In the genomic region with DNA sequence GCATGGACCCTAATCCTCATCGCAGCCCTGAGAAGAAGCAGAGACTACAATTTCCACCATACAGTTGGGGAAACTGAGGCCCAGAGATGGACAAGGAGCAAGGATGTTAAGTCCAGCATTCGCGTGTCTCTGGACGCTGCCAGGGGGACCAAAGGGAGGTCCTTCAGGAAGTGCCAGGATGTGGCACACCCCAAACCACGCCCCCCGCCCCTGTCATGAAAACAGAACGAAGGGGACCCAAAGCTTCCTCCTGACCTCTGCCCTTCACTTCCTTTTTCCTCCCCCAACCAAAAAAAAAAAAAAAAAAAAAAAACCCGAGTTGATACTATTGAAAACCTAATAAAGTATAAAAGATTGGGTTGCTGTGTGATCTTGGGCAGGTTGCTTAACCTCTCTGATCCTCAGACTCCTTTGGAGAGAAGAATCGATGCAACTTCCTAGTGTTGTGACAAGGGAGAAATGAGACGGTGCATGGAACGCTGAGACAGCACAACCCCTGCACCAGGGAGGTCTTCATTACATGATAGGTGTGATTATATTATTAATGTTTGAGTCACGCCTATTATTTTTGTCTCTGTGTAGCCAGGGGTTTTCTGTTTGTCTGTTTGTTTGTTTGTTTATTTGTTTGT, we compare ENCODE assay signal across 12 cellular contexts. TPM values are rescaled to one million over a fixed set of nuclear protein-coding genes. Genes with fewer than 3 reads are reported as not detected.
DNase-seq lines count a peak whose midpoint lies in the region; FAIRE-seq and TF ChIP-seq lines count a peak whose summit lies in the region.
"Had no signal": no experiment of that assay in that cellular context is flagged by ENCODE, and none has a peak within 500 bp of the region (broad histone marks: within the 10 kb centered on the region; RNA-seq: fewer than 3 reads in every experiment).

No MANE protein-coding gene starts in this region.

- H3K27ac Mint-ChIP-seq in T-helper 2 cell treated with Interferon-gamma antibody and Interleukin-4, amounts not matched to agents 5 μg/mL and 100 μg/mL, for 36 hours = peak overlapping the region; percentile 67

- no peaks in the 10 kb centered on the region for H3K36me3 ChIP-seq in bronchial epithelial cell (ENCODE audit: control insufficient read depth, insufficient read depth, low read length)

- DNase-seq in activated CD8-positive, alpha-beta memory T cell treated with anti-CD3 and anti-CD28 coated beads for 24 hours = peak; percentile 77
- no peak for DNase-seq in activated CD8-positive, alpha-beta memory T cell treated with anti-CD3 and anti-CD28 coated beads, Interleukin-2, amount 50 U/mL, for 48 hours
- peak; percentile 49 for DNase-seq in T-helper 2 cell treated with Interferon-gamma antibody and Interleukin-4, amounts not matched to agents 5 μg/mL and 100 μg/mL, for 36 hours (ENCODE audit: low spot score)
- DNase-seq in bronchial epithelial cell (ENCODE audit: low read depth) = no peak
- peak; percentile 77 for DNase-seq in stimulated activated CD8-positive, alpha-beta memory T cell treated with anti-CD3 and anti-CD28 coated beads, Interleukin-4, amount 100 ng/mL, for 48 hours
- DNase-seq in ACHN = no peak
- DNase-seq in SHP77 (lab: John Stamatoyannopoulos, UW) = no peak
- no peak for DNase-seq in C1 segment of cervical spinal cord (lab: John Stamatoyannopoulos, UW)
- DNase-seq: KG1, NCI-H510A treated with DMSO at 0.1 percent for 48 hours, T1000, trophoblast cell had no signal

- FAIRE-seq in bronchial epithelial cell (lab: Jason Lieb, UNC) = peak; percentile 36

- H3K4me1 Mint-ChIP-seq in T-helper 2 cell treated with Interferon-gamma antibody and Interleukin-4, amounts not matched to agents 5 μg/mL and 100 μg/mL, for 36 hours (ENCODE audit: low read depth) = peaks cover 19% of the 10 kb centered on the region

- no peak for TF ChIP-seq CTCF in bronchial epithelial cell (IDR thresholded peaks at IDR 0.05; ENCODE audit: insufficient read depth, low read length, severe bottlenecking)

- in situ Hi-C loops in ACHN (cut with HindIII; ENCODE audit: low pct_ligation_motif_present, low pct_unique_long_range_greater_than_20kb, low sequenced_read_pairs) = no loop called here

- H3K27me3 Mint-ChIP-seq in T-helper 2 cell treated with Interferon-gamma antibody and Interleukin-4, amounts not matched to agents 5 μg/mL and 100 μg/mL, for 36 hours (ENCODE audit: low read depth) = no peaks in the 10 kb centered on the region

- H3K4me3 Mint-ChIP-seq in T-helper 2 cell treated with Interferon-gamma antibody and Interleukin-4, amounts not matched to agents 5 μg/mL and 100 μg/mL, for 36 hours = peak overlapping the region; percentile 86

- no peaks in the 10 kb centered on the region for H3K36me3 Mint-ChIP-seq in T-helper 2 cell treated with Interferon-gamma antibody and Interleukin-4, amounts not matched to agents 5 μg/mL and 100 μg/mL, for 36 hours (ENCODE audit: low read depth)

- no peak overlapping the region for H3K4me3 ChIP-seq in bronchial epithelial cell (ENCODE audit: low read depth, low read length)

- H3K27me3 ChIP-seq in bronchial epithelial cell (ENCODE audit: control insufficient read depth, insufficient read depth, low read length) = no peaks in the 10 kb centered on the region

- H3K9me3 Mint-ChIP-seq in T-helper 2 cell treated with Interferon-gamma antibody and Interleukin-4, amounts not matched to agents 5 μg/mL and 100 μg/mL, for 36 hours = no peaks in the 10 kb centered on the region

RNA-seq across cellular contexts. Expression of a gene that starts 2.7 kb away (rescaled TPM):
- total RNA-seq in bronchial epithelial cell = 15.3 and 29.2 TPM in 2 replicates

RNA-seq across cellular contexts. Expression of a gene that starts 54.5 kb away (rescaled TPM):
- total RNA-seq in bronchial epithelial cell = 116 and 178 TPM in 2 replicates

Comparison
In these comparisons a context has a peak if more than half of its experiments do, and no peak if none do; other contexts are left out.
1. DNase-seq: peak in activated CD8-positive, alpha-beta memory T cell treated with anti-CD3 and anti-CD28 coated beads for 24 hours (single experiment), T-helper 2 cell treated with Interferon-gamma antibody and Interleukin-4, amounts not matched to agents 5 μg/mL and 100 μg/mL, for 36 hours (single experiment) and stimulated activated CD8-positive, alpha-beta memory T cell treated with anti-CD3 and anti-CD28 coated beads, Interleukin-4, amount 100 ng/mL, for 48 hours (single experiment); none in activated CD8-positive, alpha-beta memory T cell treated with anti-CD3 and anti-CD28 coated beads, Interleukin-2, amount 50 U/mL, for 48 hours (single experiment), bronchial epithelial cell (single experiment), ACHN (single experiment), SHP77 (0 of 2) and C1 segment of cervical spinal cord (0 of 14).